Comparison of ENCODE assay signal across 4 cellular contexts in the genomic region with DNA sequence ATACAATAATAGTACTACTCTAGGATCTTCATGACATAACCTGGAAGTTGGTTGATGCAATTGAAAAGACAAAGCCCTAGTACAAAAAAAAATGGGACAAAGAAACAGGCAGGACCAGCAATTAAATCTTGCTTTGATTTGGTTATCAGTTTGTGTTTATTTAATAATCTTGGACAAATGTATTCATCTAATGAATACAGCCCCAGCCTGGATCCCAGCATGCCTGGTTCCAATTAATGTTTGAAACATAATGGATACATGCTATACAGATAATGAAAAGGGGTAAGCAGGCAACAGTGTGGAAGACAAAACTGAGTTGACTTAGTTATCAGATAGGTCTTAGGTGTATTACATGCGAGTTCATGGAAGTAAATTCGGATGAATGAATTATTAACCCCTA. TPM values are rescaled to one million over a fixed set of nuclear protein-coding genes. Genes with fewer than 3 reads are reported as not detected.
"Had no signal": no experiment of that assay in that cellular context is flagged by ENCODE, and none has a peak within 500 bp of the region (broad histone marks: within the 10 kb centered on the region; RNA-seq: fewer than 3 reads in every experiment).

No MANE protein-coding gene starts in this region.

- ATAC-seq: HepG2, K562 had no signal

- DNase-seq: IMR-90 had no signal

- H3K27ac ChIP-seq: HL-60 had no signal

- H3K4me3 ChIP-seq: K562 had no signal

RNA-seq across cellular contexts. Expression of gene SATB1, which starts 29.6 kb away (rescaled TPM):
- total RNA-seq: HepG2 had no signal
